Comparison of ENCODE assay signal across 11 cellular contexts in the genomic region with DNA sequence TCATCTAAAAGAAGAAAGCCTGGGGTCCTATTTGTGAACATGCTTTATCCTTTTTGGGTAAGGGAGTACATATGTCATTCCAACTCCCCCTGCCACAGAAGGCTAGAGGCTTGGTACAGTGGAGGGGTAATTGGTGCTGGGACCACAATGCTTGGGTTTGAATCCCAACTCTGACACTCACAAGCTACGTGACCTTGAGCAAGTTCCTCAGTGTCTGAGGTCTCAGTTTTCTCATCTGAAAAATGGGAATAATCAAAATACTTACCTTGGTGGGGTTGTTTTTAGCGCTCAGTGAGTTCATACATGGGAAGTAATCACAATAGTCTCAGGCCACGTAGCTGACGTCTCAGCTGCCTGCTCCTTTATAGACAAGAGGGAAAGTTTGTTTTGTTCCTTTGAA.
"Had no signal": no experiment of that assay in that cellular context is flagged by ENCODE, and none has a peak within 500 bp of the region (broad histone marks: within the 10 kb centered on the region; RNA-seq: fewer than 3 reads in every experiment).

No MANE protein-coding gene starts in this region.

- H3K27ac ChIP-seq: GM23248 had no signal

- DNase-seq: GM23248, GOT3, H7, H9, HCEC 1CT, HFFc6 had no signal

- H3K36me3 ChIP-seq: HAP-1 had no signal

- H3K4me3 ChIP-seq: GM23248, GM23338, HAP-1 had no signal

- ATAC-seq: GM23338, HCT116 had no signal

- FAIRE-seq: H1, H54 had no signal

- H3K4me1 ChIP-seq: HAP-1 had no signal

- H3K9ac ChIP-seq: GM23248 had no signal

- H3K4me2 ChIP-seq: GM23338 had no signal

- H2AFZ ChIP-seq: GM23248, GM23338 had no signal
